Comparison of ENCODE assay signal across 2 cellular contexts in genomic region chr2:162327134-162327769, GRCh38.
TF ChIP-seq lines count a peak whose summit lies in the region.

No MANE protein-coding gene starts in this region.

TF ChIP-seq in Ishikawa, 13 proteins besides CTCF, POLR2A, EP300 and RAD21 (continued from another document):
- no peak for TF ChIP-seq MAX (IDR thresholded peaks at IDR 0.05)
- no peak for TF ChIP-seq TEAD4 (IDR thresholded peaks at IDR 0.05)

TF ChIP-seq in K562, 482 proteins besides CTCF, POLR2A, EP300 and RAD21 (continued from another document):
- no peak for TF ChIP-seq ARID1B (IDR thresholded peaks at IDR 0.05)
- TF ChIP-seq NCOA6 (IDR thresholded peaks at IDR 0.05): no peak
- TF ChIP-seq ELF2 (CRISPR knock-in tag; IDR thresholded peaks at IDR 0.05): no peak
- TF ChIP-seq ZNF140 (CRISPR knock-in tag; IDR thresholded peaks at IDR 0.05): no peak
- no peak for TF ChIP-seq U2AF1 (optimal IDR thresholded peaks at IDR 0.05; ENCODE audit: low read depth, low read length)
- TF ChIP-seq L3MBTL2 (IDR thresholded peaks at IDR 0.05): no peak
- no peak for TF ChIP-seq TCFL5 (CRISPR knock-in tag; conservative IDR thresholded peaks at IDR 0.05)
- TF ChIP-seq CC2D1A (IDR thresholded peaks at IDR 0.05): no peak
- TF ChIP-seq PPARD (CRISPR knock-in tag; IDR thresholded peaks at IDR 0.05): no peak
TF ChIP-seq in K562: peak in this region for 0.
